Comparison of ENCODE assay signal across 8 cellular contexts in genomic region chr11:126561327-126561893, GRCh38.
A peak's percentile ranks its signal among the peaks of the same experiment; 100 is the strongest.
DNase-seq lines count a peak whose midpoint lies in the region; ATAC-seq lines count a peak whose summit lies in the region.

No MANE protein-coding gene starts in this region.

- H3K23ac ChIP-seq in mesendoderm (ENCODE audit: low read length): no peak overlapping the region

- no peak overlapping the region for H3K4me2 ChIP-seq in mesendoderm (ENCODE audit: low read length)

- H2AK5ac ChIP-seq in mesendoderm (ENCODE audit: low read length): no peak overlapping the region

- no peaks in the 10 kb centered on the region for H3K79me2 ChIP-seq in mesendoderm (ENCODE audit: control insufficient read depth, insufficient read depth, low read length)

- H4K5ac ChIP-seq in mesendoderm (ENCODE audit: low read length): no peak overlapping the region

- ATAC-seq in GM19467 (IDR thresholded peaks at IDR 0.05; ENCODE audit: unreplicated experiment) (no peak), HG03097 (IDR thresholded peaks at IDR 0.05; ENCODE audit: low FRiP score, unreplicated experiment) (no peak)

- no peak overlapping the region for H3K9ac ChIP-seq in mesendoderm (ENCODE audit: low read length)

- no CpG with 5 or more reads among the region's 8 CpGs for WGBS in mesendoderm (ENCODE audit: extremely low coverage, insufficient coverage, low lambda C conversion rate)

- no peak overlapping the region for H2BK5ac ChIP-seq in mesendoderm (ENCODE audit: low read length)

- H3K4me3 ChIP-seq in Jurkat, Clone E6-1 (ENCODE audit: low read length): no peak overlapping the region
- H3K4me3 ChIP-seq in mesendoderm (ENCODE audit: low read length): no peak overlapping the region

- DNase-seq in EL (peak; percentile 44), amniotic stem cell (lab: John Stamatoyannopoulos, UW) (peak; percentile 15), mesendoderm (peak; percentile 88), NCI-H526 (lab: John Stamatoyannopoulos, UW) (no peak), NCI-H748 (lab: John Stamatoyannopoulos, UW; ENCODE audit: unreplicated experiment) (no peak)
- peak; percentile 64 for DNase-seq in Jurkat, Clone E6-1 (ENCODE audit: low read depth, low spot score)

- no peak overlapping the region for H3K27ac ChIP-seq in mesendoderm (ENCODE audit: low read depth, low read length)

- no peak overlapping the region for H4K8ac ChIP-seq in mesendoderm (ENCODE audit: low read depth, low read length)

- no peak overlapping the region for H2BK15ac ChIP-seq in mesendoderm (replicated peaks; ENCODE audit: low read depth)

- no peaks in the 10 kb centered on the region for H3K27me3 ChIP-seq in mesendoderm (ENCODE audit: insufficient read depth, low read length, poor library complexity)

- H3K56ac ChIP-seq in mesendoderm (ENCODE audit: low read length): no peak overlapping the region

- no peak overlapping the region for H2BK120ac ChIP-seq in mesendoderm (ENCODE audit: low read depth, low read length)

- peaks cover 6% of the 10 kb centered on the region for H3K4me1 ChIP-seq in mesendoderm (ENCODE audit: control insufficient read depth, low read depth, low read length)

- no peaks in the 10 kb centered on the region for H3K79me1 ChIP-seq in mesendoderm (ENCODE audit: low read length)

- H3K4ac ChIP-seq in mesendoderm (ENCODE audit: low read depth, low read length): no peak overlapping the region

- no peaks in the 10 kb centered on the region for H3K36me3 ChIP-seq in mesendoderm (ENCODE audit: control insufficient read depth, insufficient read depth, low read length)

- no peak overlapping the region for H3K18ac ChIP-seq in mesendoderm (ENCODE audit: low read length)

Comparison
In these comparisons a context has a peak if more than half of its experiments do, and no peak if none do; other contexts are left out.
1. DNase-seq: peak in EL (single experiment), Jurkat, Clone E6-1 (single experiment), amniotic stem cell (single experiment) and mesendoderm (single experiment); none in NCI-H526 (0 of 2) and NCI-H748 (single experiment).